1 cellular context compared by ENCODE assay signal in the genomic region with DNA sequence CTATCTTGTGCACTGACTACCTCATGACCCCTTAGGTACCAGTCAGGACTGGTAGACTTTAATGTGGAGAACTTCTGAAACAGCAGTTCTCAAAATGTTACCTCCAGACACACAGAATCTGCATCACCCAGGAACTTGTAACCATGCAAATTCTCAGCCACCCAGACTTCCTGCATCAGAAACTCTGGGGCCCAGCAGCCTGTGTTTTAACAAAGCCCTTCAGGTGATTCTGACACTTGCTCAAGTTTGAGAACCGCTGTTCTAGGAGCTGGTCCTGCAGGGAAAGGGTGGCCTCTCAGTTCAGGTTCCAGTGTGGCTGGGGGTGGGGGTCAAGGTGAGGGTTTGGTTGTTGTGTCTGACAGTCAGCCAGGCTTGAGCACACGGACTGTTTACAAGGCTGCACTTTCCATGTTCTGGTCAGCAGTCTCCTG.
TF ChIP-seq lines count a peak whose summit lies in the region.

No MANE protein-coding gene starts in this region.

TF ChIP-seq in endothelial cell of umbilical vein, 7 proteins besides CTCF, POLR2A, EP300 and RAD21 (continued from another document):
- no peak for TF ChIP-seq EZH2 (IDR thresholded peaks at IDR 0.05; ENCODE audit: borderline replicate concordance, low read depth, low read length, severe bottlenecking)
- TF ChIP-seq, protein P1, sequence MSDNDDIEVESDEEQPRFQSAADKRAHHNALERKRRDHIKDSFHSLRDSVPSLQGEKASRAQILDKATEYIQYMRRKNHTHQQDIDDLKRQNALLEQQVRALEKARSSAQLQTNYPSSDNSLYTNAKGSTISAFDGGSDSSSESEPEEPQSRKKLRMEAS (IDR thresholded peaks at IDR 0.05; ENCODE audit: insufficient read depth, insufficient read length): no peak
